Comparison of ENCODE assay signal across 8 cellular contexts in the genomic region with DNA sequence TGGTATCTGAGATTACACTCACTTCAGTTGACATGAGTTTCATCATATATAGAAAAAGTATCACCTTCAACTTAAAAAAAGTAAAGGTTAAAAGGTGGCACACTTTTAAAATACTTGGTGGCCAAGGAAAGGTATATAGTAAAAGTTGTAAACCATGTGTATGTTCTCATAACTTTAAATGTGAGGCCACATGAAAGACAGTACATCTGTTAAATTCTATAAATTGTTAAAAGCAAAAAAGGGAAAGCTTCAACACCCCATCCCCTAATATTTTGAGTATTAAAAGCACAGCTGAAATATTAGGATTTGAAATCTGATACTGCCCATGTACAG. TPM values are rescaled to one million over a fixed set of nuclear protein-coding genes. Genes with fewer than 3 reads are reported as not detected.
DNase-seq lines count a peak whose midpoint lies in the region; ATAC-seq and TF ChIP-seq lines count a peak whose summit lies in the region.

No MANE protein-coding gene starts in this region.

- H3K79me2 ChIP-seq in SU-DHL-6 (ENCODE audit: insufficient read depth, low read length) (peaks cover 58% of the 10 kb centered on the region), fibroblast of lung (ENCODE audit: control insufficient read depth, insufficient read depth, low read length) (peaks cover 68% of the 10 kb centered on the region)

- DNase-seq in fibroblast of lung (ENCODE audit: low read depth in 2 of 2), result no peak
- no peak for DNase-seq in skeletal muscle cell (ENCODE audit: low read depth)
- no peak for DNase-seq in DMS79 (lab: John Stamatoyannopoulos, UW)
- no peak for DNase-seq in NCI-H2107 treated with DMSO at 0.1 percent for 48 hours (lab: John Stamatoyannopoulos, UW; ENCODE audit: unreplicated experiment)

- no peak for ATAC-seq in GM19455 (IDR thresholded peaks at IDR 0.05; ENCODE audit: unreplicated experiment)
- ATAC-seq in HG03139 (IDR thresholded peaks at IDR 0.05; ENCODE audit: unreplicated experiment), result no peak

- no peaks in the 10 kb centered on the region for H3K27me3 ChIP-seq in SU-DHL-6 (ENCODE audit: low read length)
- no peaks in the 10 kb centered on the region for H3K27me3 ChIP-seq in fibroblast of lung (ENCODE audit: control insufficient read depth, insufficient read depth, low read length)

- H3K36me3 ChIP-seq in SU-DHL-6 (ENCODE audit: low read length) (peaks cover 10% of the 10 kb centered on the region; the same call in 1 of the 2 replicates), fibroblast of lung (ENCODE audit: control insufficient read depth, insufficient read depth, low read length) (peaks cover 6% of the 10 kb centered on the region)

- H4K20me1 ChIP-seq in SU-DHL-6 (ENCODE audit: low read depth, low read length) (peaks cover 6% of the 10 kb centered on the region; the same call in 1 of the 2 replicates), fibroblast of lung (ENCODE audit: control insufficient read depth, extremely low read depth, insufficient read depth, low read length) (no peaks in the 10 kb centered on the region)

- H3K4me3 ChIP-seq in GM08714 (ENCODE audit: low read length), result peak overlapping the region; percentile 85
- peak overlapping the region; percentile 48 for H3K4me3 ChIP-seq in SU-DHL-6 (ENCODE audit: insufficient read depth, low read length, poor library complexity, severe bottlenecking)
- peak overlapping the region; percentile 58 to 94 (median 73) for H3K4me3 ChIP-seq in fibroblast of lung (replicated peaks in 1 of 4; ENCODE audit: control extremely low read depth in 1 of 4, insufficient read depth in 1 of 4, low read depth in 3 of 4, low read length in 4 of 4)
- peak overlapping the region; percentile 81 for H3K4me3 ChIP-seq in skeletal muscle cell (ENCODE audit: low read depth, low read length)

- peak overlapping the region; percentile 100 for H3K4me2 ChIP-seq in SU-DHL-6 (ENCODE audit: low read depth, low read length, poor library complexity, severe bottlenecking)
- H3K4me2 ChIP-seq in fibroblast of lung (ENCODE audit: extremely low read depth, insufficient read depth, low read length), result peak overlapping the region; percentile 99

- peaks cover 21% of the 10 kb centered on the region for H3K4me1 ChIP-seq in fibroblast of lung (ENCODE audit: control insufficient read depth, extremely low read depth, insufficient read depth, low read length)

- H3K9me3 ChIP-seq in SU-DHL-6 (ENCODE audit: insufficient read depth, low read length) (no peaks in the 10 kb centered on the region), fibroblast of lung (ENCODE audit: control insufficient read depth, insufficient read depth, low read depth, low read length) (no peaks in the 10 kb centered on the region)

- no peaks in the 10 kb centered on the region for H3K9me2 ChIP-seq in SU-DHL-6 (replicated peaks; ENCODE audit: insufficient read depth, low read length)

- TF ChIP-seq CTCF in SU-DHL-6 (IDR thresholded peaks at IDR 0.05; ENCODE audit: insufficient read depth, low read length, poor library complexity, severe bottlenecking) (no peak), fibroblast of lung (conservative IDR thresholded peaks at IDR 0.05 in 1 of 2, IDR thresholded peaks at IDR 0.05 in 1 of 2; ENCODE audit: low read depth in 1 of 2, low read length in 2 of 2) (no peak)

- H2AFZ ChIP-seq in SU-DHL-6 (ENCODE audit: low read depth, low read length, severe bottlenecking), result no peak overlapping the region
- H2AFZ ChIP-seq in fibroblast of lung (ENCODE audit: low read length), result no peak overlapping the region

- peaks cover 80% of the 10 kb centered on the region for H3F3A ChIP-seq in SU-DHL-6 (ENCODE audit: insufficient read depth)

- peak overlapping the region; percentile 73 for H3K9ac ChIP-seq in SU-DHL-6 (ENCODE audit: low read length)
- peak overlapping the region; percentile 60 for H3K9ac ChIP-seq in fibroblast of lung (ENCODE audit: insufficient read depth, low read length)

- H3K27ac ChIP-seq in SU-DHL-6 (ENCODE audit: low read depth, low read length) (peak overlapping the region; percentile 85; the same call in 1 of the 2 replicates), fibroblast of lung (ENCODE audit: insufficient read depth, low read length) (peak overlapping the region; percentile 94)

RNA-seq across cellular contexts. Expression of a gene that starts 5.6 kb away (rescaled TPM):
- total RNA-seq in fibroblast of lung, result 71.8 and 113 TPM in 2 replicates
- 17.8 and 28.2 TPM in 2 replicates for polyA plus RNA-seq in fibroblast of lung
- polyA plus RNA-seq in fibroblast of lung (2012), result 28.9 and 44.7 TPM in 2 replicates
- 38.6 and 48.1 TPM in 2 replicates for polyA minus RNA-seq in fibroblast of lung (ENCODE audit: low replicate concordance)
